2 cellular contexts compared by ENCODE assay signal in the genomic region with DNA sequence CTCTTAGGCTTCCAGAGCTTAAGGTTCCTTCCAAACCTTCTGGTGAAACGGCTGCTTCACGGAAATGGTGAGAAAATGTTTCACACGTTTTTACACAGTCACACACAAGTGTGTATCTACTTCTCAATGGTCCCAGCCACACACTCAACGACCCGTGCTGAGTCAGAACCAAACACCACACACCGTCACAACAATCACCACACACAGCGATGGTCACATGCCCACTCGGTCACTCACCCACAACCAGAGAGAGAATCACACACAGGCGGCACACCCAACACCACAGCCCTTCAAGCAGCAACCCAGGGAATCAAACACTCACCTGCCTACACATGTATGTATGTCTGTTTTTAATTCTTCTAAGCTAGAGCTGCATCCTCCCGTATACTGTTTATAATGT.
TF ChIP-seq lines count a peak whose summit lies in the region.

No MANE protein-coding gene starts in this region.

TF ChIP-seq in GM12891, 5 proteins besides CTCF, POLR2A, EP300 and RAD21:
- no peak for TF ChIP-seq TAF1 (IDR thresholded peaks at IDR 0.05; ENCODE audit: low read depth, low read length)

TF ChIP-seq in GM12878, 131 proteins besides CTCF, POLR2A, EP300 and RAD21:
- no peak for TF ChIP-seq LARP7 (IDR thresholded peaks at IDR 0.05)
- peak; percentile 17; the same call in 1 of the 2 replicates for TF ChIP-seq RUNX3 (IDR thresholded peaks at IDR 0.05; ENCODE audit: low read length)
- TF ChIP-seq PBX3 (IDR thresholded peaks at IDR 0.05; ENCODE audit: insufficient replicate concordance, low read depth, low read length): no peak
- TF ChIP-seq NR2C2 (IDR thresholded peaks at IDR 0.05; ENCODE audit: borderline replicate concordance, control insufficient read depth, insufficient read length, low read depth): no peak
- TF ChIP-seq BHLHE40 (IDR thresholded peaks at IDR 0.05; ENCODE audit: borderline replicate concordance in 1 of 2, low read depth in 2 of 2, low read length in 1 of 2): peak; percentile 45 to 85; a peak in 3 of 4 replicates
- no peak for TF ChIP-seq BCL11A (IDR thresholded peaks at IDR 0.05; ENCODE audit: low read depth, low read length)
- no peak for TF ChIP-seq E2F8 (IDR thresholded peaks at IDR 0.05; ENCODE audit: low read depth, partially characterized antibody)
- TF ChIP-seq NBN (IDR thresholded peaks at IDR 0.05): no peak
- TF ChIP-seq FOXM1 (IDR thresholded peaks at IDR 0.05; ENCODE audit: low read depth, low read length): no peak
- peak; percentile 57; the same call in 1 of the 2 replicates for TF ChIP-seq RAD51 (IDR thresholded peaks at IDR 0.05)
- no peak for TF ChIP-seq JUNB (IDR thresholded peaks at IDR 0.05)
- no peak for TF ChIP-seq MAX (IDR thresholded peaks at IDR 0.05; ENCODE audit: low read depth, low read length)
- peak; percentile 5; the same call in 1 of the 2 replicates for TF ChIP-seq JUND (IDR thresholded peaks at IDR 0.05; ENCODE audit: low read depth, low read length)
- no peak for TF ChIP-seq CBX3 (IDR thresholded peaks at IDR 0.05; ENCODE audit: borderline replicate concordance, low read depth)
- no peak for TF ChIP-seq SREBF1 (IDR thresholded peaks at IDR 0.05; ENCODE audit: low read length)
- TF ChIP-seq ATF7 (IDR thresholded peaks at IDR 0.05; ENCODE audit: low read depth): peak; percentile 19; the same call in 1 of the 2 replicates
- no peak for TF ChIP-seq POLR2AphosphoS2 (IDR thresholded peaks at IDR 0.05; ENCODE audit: low read depth, low read length)
- peak; percentile 60; the same call in 1 of the 2 replicates for TF ChIP-seq IRF4 (IDR thresholded peaks at IDR 0.05; ENCODE audit: low read depth, low read length)
- TF ChIP-seq GATAD2B (conservative IDR thresholded peaks at IDR 0.05; ENCODE audit: low read depth): no peak
- no peak for TF ChIP-seq MEF2A (IDR thresholded peaks at IDR 0.05; ENCODE audit: insufficient read depth, low read depth, low read length)
- TF ChIP-seq ZBED1 (IDR thresholded peaks at IDR 0.05; ENCODE audit: borderline replicate concordance): no peak
- TF ChIP-seq CEBPB (IDR thresholded peaks at IDR 0.05; ENCODE audit: borderline replicate concordance in 1 of 2, low read depth in 2 of 2, low read length in 2 of 2): no peak
- no peak for TF ChIP-seq ZSCAN29 (IDR thresholded peaks at IDR 0.05)
